In genomic region chr5:149801307-149801985, GRCh38 we compare ENCODE assay signal across 14 cellular contexts.
DNase-seq lines count a peak whose midpoint lies in the region; ATAC-seq and TF ChIP-seq lines count a peak whose summit lies in the region.
"Had no signal": no experiment of that assay in that cellular context is flagged by ENCODE, and none has a peak within 500 bp of the region (broad histone marks: within the 10 kb centered on the region; RNA-seq: fewer than 3 reads in every experiment).

No MANE protein-coding gene starts in this region.

- POLR2A ChIA-PET in naive thymus-derived CD4-positive, alpha-beta T cell (lab: Charles Lee): no interaction called here

- peak in 1 of 4 experiments; percentile 3 for TF ChIP-seq CTCF in gastroesophageal sphincter (IDR thresholded peaks at IDR 0.05)
- no peak for TF ChIP-seq CTCF in stomach (IDR thresholded peaks at IDR 0.05)

- H3K36me3 ChIP-seq in gastroesophageal sphincter: no peaks in the 10 kb centered on the region
- H3K36me3 ChIP-seq in stomach: no peaks in the 10 kb centered on the region
- no peaks in the 10 kb centered on the region for H3K36me3 ChIP-seq in naive thymus-derived CD4-positive, alpha-beta T cell (ENCODE audit: control insufficient read depth in 2 of 3, insufficient read depth in 3 of 3, low read length in 3 of 3)
- H3K36me3 ChIP-seq: right lobe of liver, upper lobe of right lung had no signal

- H3K27me3 Mint-ChIP-seq in naive thymus-derived CD4-positive, alpha-beta T cell: no peaks in the 10 kb centered on the region
- H3K27me3 Mint-ChIP-seq: natural killer cell treated with Interleukin-12 subunit alpha and Interleukin-12 subunit beta and Interleukin-15 and Interleukin-18, amount 100 ng/mL, for 72 hours had no signal

- H3K27ac ChIP-seq in gastroesophageal sphincter: peak overlapping the region in 3 of 4 donors; percentile 89 to 93 (median 91)
- H3K27ac ChIP-seq in stomach: peak overlapping the region in 3 of 5 donors; percentile 26 to 82 (median 36)
- no peak overlapping the region for H3K27ac ChIP-seq in naive thymus-derived CD4-positive, alpha-beta T cell (ENCODE audit: low read depth, low read length)
- H3K27ac ChIP-seq: right lobe of liver, upper lobe of right lung had no signal

- WGBS in gastroesophageal sphincter (ENCODE audit: low coverage in 1 of 2), 2 donors: 75 to 91% methylated on average over 6 of the region's 8 CpGs
- WGBS in stomach, 5 donors: 87 to 90% (median 87%) methylated on average over 7 to 8 of the region's 8 CpGs

- DNase-seq in NCI-H345 (lab: John Stamatoyannopoulos, UW) (peak; percentile 38), NCI-H345 treated with DMSO at 0.1 percent for 48 hours (lab: John Stamatoyannopoulos, UW; ENCODE audit: unreplicated experiment) (no peak), NOMO-1 treated with dmso at 0.1 percent for 144 hours (lab: John Stamatoyannopoulos, UW; ENCODE audit: unreplicated experiment) (peak; percentile 7), stomach (no peak), dedifferentiated amniotic fluid mesenchymal stem cell (ENCODE audit: extremely low spot score) (no peak), anterior cingulate cortex (lab: John Stamatoyannopoulos, UW) (no peak)
- DNase-seq in naive thymus-derived CD4-positive, alpha-beta T cell: no peak
- DNase-seq: activated CD4-positive, alpha-beta T cell treated with anti-CD3 and anti-CD28 coated beads, Interleukin-2, amount 50 U/mL, for 1 hour; COR-L47; stimulated activated CD4-positive, alpha-beta T cell treated with anti-CD3 and anti-CD28 coated beads, Interleukin-2, amount 100 ng/mL, for 48 hours; upper lobe of right lung had no signal

- intact Hi-C loops in stomach (cut with DNase I; ENCODE audit: low total_unique reads): no loop called here
- intact Hi-C loops in naive thymus-derived CD4-positive, alpha-beta T cell (cut with micrococcal nuclease): no loop called here

- no peaks in the 10 kb centered on the region for H3K36me3 Mint-ChIP-seq in naive thymus-derived CD4-positive, alpha-beta T cell
- H3K36me3 Mint-ChIP-seq: natural killer cell treated with Interleukin-12 subunit alpha and Interleukin-12 subunit beta and Interleukin-15 and Interleukin-18, amount 100 ng/mL, for 72 hours had no signal

- H3K4me1 ChIP-seq in gastroesophageal sphincter (peaks cover 6 to 95% (median 55%) of the 10 kb centered on the region in 3 donors), stomach (peaks cover 11 to 93% (median 55%) of the 10 kb centered on the region in 4 donors)
- H3K4me1 ChIP-seq in naive thymus-derived CD4-positive, alpha-beta T cell (ENCODE audit: control insufficient read depth in 2 of 2, insufficient read depth in 2 of 2, low read length in 2 of 2): no peaks in the 10 kb centered on the region

- H3K4me3 Mint-ChIP-seq in naive thymus-derived CD4-positive, alpha-beta T cell: no peak overlapping the region
- H3K4me3 Mint-ChIP-seq: natural killer cell treated with Interleukin-12 subunit alpha and Interleukin-12 subunit beta and Interleukin-15 and Interleukin-18, amount 100 ng/mL, for 72 hours had no signal

- TF ChIP-seq EP300 in gastroesophageal sphincter (IDR thresholded peaks at IDR 0.05) (no peak), stomach (IDR thresholded peaks at IDR 0.05) (no peak)

- peaks cover 0 to 19% (median 6%) of the 10 kb centered on the region in 7 donors for H3K4me1 Mint-ChIP-seq in naive thymus-derived CD4-positive, alpha-beta T cell

- H3K27me3 ChIP-seq in gastroesophageal sphincter (no peaks in the 10 kb centered on the region), stomach (no peaks in the 10 kb centered on the region)
- H3K27me3 ChIP-seq in naive thymus-derived CD4-positive, alpha-beta T cell (ENCODE audit: control insufficient read depth in 2 of 2, insufficient read depth in 2 of 2, low read length in 2 of 2): no peaks in the 10 kb centered on the region
- H3K27me3 ChIP-seq: right lobe of liver, upper lobe of right lung had no signal

- CTCF ChIA-PET in naive thymus-derived CD4-positive, alpha-beta T cell (lab: Charles Lee): interaction anchor here (1.0 kb wide), 1 partner anchor 165 kb away, joined by 4 read pairs; no protein-coding TSS in a partner anchor

- ATAC-seq in gastroesophageal sphincter: no peak
- ATAC-seq in naive thymus-derived CD4-positive, alpha-beta T cell: no peak
- ATAC-seq: natural killer cell treated with Interleukin-12 subunit alpha and Interleukin-12 subunit beta and Interleukin-15 and Interleukin-18, amount 100 ng/mL, for 72 hours; upper lobe of right lung had no signal

- H3K9me3 Mint-ChIP-seq in naive thymus-derived CD4-positive, alpha-beta T cell: no peaks in the 10 kb centered on the region
- H3K9me3 Mint-ChIP-seq: natural killer cell treated with Interleukin-12 subunit alpha and Interleukin-12 subunit beta and Interleukin-15 and Interleukin-18, amount 100 ng/mL, for 72 hours had no signal

- TF ChIP-seq POLR2A in gastroesophageal sphincter (IDR thresholded peaks at IDR 0.05) (no peak), stomach (IDR thresholded peaks at IDR 0.05) (no peak)

- no peaks in the 10 kb centered on the region for H3K9me3 ChIP-seq in gastroesophageal sphincter
- no peaks in the 10 kb centered on the region for H3K9me3 ChIP-seq in stomach
- H3K9me3 ChIP-seq in naive thymus-derived CD4-positive, alpha-beta T cell (ENCODE audit: control insufficient read depth in 2 of 3, low read length in 3 of 3): no peaks in the 10 kb centered on the region
- H3K9me3 ChIP-seq: right lobe of liver, upper lobe of right lung had no signal

- peak overlapping the region in 4 of 9 donors; percentile 6 to 25 (median 16) for H3K27ac Mint-ChIP-seq in naive thymus-derived CD4-positive, alpha-beta T cell
- H3K27ac Mint-ChIP-seq: natural killer cell treated with Interleukin-12 subunit alpha and Interleukin-12 subunit beta and Interleukin-15 and Interleukin-18, amount 100 ng/mL, for 72 hours had no signal

- H3K4me3 ChIP-seq in gastroesophageal sphincter (no peak overlapping the region), stomach (no peak overlapping the region)
- H3K4me3 ChIP-seq in naive thymus-derived CD4-positive, alpha-beta T cell (ENCODE audit: low read length): no peak overlapping the region
- H3K4me3 ChIP-seq: right lobe of liver, upper lobe of right lung had no signal

Comparison
In these comparisons a context has a peak if more than half of its experiments do, and no peak if none do; other contexts are left out.
1. DNase-seq: peak in NCI-H345 (single experiment) and NOMO-1 treated with dmso at 0.1 percent for 144 hours (single experiment); none in NCI-H345 treated with DMSO at 0.1 percent for 48 hours (single experiment), stomach (single experiment), dedifferentiated amniotic fluid mesenchymal stem cell (single experiment), naive thymus-derived CD4-positive, alpha-beta T cell (0 of 9) and anterior cingulate cortex (0 of 58).